1 cellular context compared by ENCODE assay signal in the genomic region with DNA sequence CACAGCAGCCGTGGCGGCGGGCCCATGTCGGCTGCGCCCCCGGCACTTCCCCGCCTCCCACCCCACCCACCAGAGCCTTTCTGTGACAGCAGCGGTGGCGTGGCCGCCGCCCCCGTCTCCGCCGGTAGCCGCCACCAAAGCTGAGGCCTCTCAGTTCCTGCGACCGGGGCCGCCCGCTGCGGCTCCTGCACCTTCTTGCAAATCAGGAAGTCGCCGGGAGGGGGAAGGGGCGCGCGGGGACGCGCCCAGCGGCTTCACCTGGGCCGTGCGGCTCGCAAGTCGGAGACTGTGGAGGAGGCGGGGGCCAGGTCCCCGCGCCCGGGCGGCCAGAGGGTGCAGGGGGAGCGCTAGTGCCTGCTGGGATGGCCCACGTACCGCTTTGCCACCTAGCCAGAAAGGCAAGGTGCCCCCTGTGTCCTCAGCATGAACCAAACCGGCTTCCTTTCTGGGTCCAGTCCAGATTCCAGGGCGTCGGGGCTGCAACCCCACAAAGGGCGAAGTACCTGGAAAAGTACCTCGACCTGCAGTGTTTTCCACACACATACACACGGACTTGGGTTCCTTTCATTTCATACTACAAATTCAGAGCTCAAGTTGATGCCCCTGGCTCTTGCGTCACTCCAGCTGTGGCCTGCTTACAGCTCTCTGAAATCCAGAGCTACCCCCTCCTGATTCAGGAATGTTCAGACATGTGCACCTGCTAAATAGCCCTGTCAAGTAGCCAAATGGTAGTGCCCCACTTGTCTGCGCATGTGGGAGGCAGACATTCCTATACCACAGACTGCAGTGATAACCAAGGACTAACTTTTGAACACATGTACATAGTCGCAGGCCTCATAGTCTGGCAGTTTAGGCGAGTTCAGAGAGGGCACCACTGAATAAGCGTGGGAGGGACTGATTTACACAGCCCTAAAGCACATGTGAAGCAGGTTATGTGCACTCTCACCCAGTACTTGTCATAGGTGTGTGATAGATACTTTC.
TF ChIP-seq lines count a peak whose summit lies in the region.

A gene with protein sequence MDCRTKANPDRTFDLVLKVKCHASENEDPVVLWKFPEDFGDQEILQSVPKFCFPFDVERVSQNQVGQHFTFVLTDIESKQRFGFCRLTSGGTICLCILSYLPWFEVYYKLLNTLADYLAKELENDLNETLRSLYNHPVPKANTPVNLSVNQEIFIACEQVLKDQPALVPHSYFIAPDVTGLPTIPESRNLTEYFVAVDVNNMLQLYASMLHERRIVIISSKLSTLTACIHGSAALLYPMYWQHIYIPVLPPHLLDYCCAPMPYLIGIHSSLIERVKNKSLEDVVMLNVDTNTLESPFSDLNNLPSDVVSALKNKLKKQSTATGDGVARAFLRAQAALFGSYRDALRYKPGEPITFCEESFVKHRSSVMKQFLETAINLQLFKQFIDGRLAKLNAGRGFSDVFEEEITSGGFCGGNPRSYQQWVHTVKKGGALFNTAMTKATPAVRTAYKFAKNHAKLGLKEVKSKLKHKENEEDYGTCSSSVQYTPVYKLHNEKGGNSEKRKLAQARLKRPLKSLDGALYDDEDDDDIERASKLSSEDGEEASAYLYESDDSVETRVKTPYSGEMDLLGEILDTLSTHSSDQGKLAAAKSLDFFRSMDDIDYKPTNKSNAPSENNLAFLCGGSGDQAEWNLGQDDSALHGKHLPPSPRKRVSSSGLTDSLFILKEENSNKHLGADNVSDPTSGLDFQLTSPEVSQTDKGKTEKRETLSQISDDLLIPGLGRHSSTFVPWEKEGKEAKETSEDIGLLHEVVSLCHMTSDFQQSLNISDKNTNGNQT (minus strand): TSS at position 199 of the 981 bp plus-strand sequence. CDS start 325 bp downstream, outside the sequence.

TF ChIP-seq in HepG2, 621 proteins besides CTCF, POLR2A, EP300 and RAD21 (continued from another document and continues in another):
- TF ChIP-seq, protein P1, sequence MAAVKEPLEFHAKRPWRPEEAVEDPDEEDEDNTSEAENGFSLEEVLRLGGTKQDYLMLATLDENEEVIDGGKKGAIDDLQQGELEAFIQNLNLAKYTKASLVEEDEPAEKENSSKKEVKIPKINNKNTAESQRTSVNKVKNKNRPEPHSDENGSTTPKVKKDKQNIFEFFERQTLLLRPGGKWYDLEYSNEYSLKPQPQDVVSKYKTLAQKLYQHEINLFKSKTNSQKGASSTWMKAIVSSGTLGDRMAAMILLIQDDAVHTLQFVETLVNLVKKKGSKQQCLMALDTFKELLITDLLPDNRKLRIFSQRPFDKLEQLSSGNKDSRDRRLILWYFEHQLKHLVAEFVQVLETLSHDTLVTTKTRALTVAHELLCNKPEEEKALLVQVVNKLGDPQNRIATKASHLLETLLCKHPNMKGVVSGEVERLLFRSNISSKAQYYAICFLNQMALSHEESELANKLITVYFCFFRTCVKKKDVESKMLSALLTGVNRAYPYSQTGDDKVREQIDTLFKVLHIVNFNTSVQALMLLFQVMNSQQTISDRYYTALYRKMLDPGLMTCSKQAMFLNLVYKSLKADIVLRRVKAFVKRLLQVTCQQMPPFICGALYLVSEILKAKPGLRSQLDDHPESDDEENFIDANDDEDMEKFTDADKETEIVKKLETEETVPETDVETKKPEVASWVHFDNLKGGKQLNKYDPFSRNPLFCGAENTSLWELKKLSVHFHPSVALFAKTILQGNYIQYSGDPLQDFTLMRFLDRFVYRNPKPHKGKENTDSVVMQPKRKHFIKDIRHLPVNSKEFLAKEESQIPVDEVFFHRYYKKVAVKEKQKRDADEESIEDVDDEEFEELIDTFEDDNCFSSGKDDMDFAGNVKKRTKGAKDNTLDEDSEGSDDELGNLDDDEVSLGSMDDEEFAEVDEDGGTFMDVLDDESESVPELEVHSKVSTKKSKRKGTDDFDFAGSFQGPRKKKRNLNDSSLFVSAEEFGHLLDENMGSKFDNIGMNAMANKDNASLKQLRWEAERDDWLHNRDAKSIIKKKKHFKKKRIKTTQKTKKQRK (IDR thresholded peaks at IDR 0.05; ENCODE audit: low read length) = no peak
- no peak for TF ChIP-seq KLF13 (CRISPR knock-in tag; IDR thresholded peaks at IDR 0.05)
- TF ChIP-seq ZNF709 (CRISPR knock-in tag; IDR thresholded peaks at IDR 0.05) = peak; percentile 74; the same call in 1 of the 2 replicates
- TF ChIP-seq, protein P2, sequence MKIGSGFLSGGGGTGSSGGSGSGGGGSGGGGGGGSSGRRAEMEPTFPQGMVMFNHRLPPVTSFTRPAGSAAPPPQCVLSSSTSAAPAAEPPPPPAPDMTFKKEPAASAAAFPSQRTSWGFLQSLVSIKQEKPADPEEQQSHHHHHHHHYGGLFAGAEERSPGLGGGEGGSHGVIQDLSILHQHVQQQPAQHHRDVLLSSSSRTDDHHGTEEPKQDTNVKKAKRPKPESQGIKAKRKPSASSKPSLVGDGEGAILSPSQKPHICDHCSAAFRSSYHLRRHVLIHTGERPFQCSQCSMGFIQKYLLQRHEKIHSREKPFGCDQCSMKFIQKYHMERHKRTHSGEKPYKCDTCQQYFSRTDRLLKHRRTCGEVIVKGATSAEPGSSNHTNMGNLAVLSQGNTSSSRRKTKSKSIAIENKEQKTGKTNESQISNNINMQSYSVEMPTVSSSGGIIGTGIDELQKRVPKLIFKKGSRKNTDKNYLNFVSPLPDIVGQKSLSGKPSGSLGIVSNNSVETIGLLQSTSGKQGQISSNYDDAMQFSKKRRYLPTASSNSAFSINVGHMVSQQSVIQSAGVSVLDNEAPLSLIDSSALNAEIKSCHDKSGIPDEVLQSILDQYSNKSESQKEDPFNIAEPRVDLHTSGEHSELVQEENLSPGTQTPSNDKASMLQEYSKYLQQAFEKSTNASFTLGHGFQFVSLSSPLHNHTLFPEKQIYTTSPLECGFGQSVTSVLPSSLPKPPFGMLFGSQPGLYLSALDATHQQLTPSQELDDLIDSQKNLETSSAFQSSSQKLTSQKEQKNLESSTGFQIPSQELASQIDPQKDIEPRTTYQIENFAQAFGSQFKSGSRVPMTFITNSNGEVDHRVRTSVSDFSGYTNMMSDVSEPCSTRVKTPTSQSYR (CRISPR knock-in tag; IDR thresholded peaks at IDR 0.05; ENCODE audit: borderline replicate concordance) = peak; percentile 72
- TF ChIP-seq ZNF777 (CRISPR knock-in tag; IDR thresholded peaks at IDR 0.05) = peak; percentile 86
- peak; percentile 32; the same call in 1 of the 2 replicates for TF ChIP-seq ZNF350 (CRISPR knock-in tag; IDR thresholded peaks at IDR 0.05; ENCODE audit: borderline replicate concordance, low read depth)
- peak; percentile 19; the same call in 1 of the 2 replicates for TF ChIP-seq THAP11 (CRISPR knock-in tag; IDR thresholded peaks at IDR 0.05)
- peak; percentile 47 for TF ChIP-seq ASH2L (IDR thresholded peaks at IDR 0.05; ENCODE audit: insufficient read length, low read depth, low read length)
- TF ChIP-seq NFKB2 (CRISPR knock-in tag; IDR thresholded peaks at IDR 0.05; ENCODE audit: borderline replicate concordance) = 0 out of 2 replicates have a peak, but pooled peaks have one; percentile 41
- TF ChIP-seq CEBPG (CRISPR knock-in tag; IDR thresholded peaks at IDR 0.05) = peak; percentile 77
- no peak for TF ChIP-seq SIN3B (IDR thresholded peaks at IDR 0.05; ENCODE audit: low read length)
- TF ChIP-seq EED (CRISPR knock-in tag; IDR thresholded peaks at IDR 0.05) = peak; percentile 74
- TF ChIP-seq BORCS8-MEF2B (CRISPR knock-in tag; IDR thresholded peaks at IDR 0.05) = 0 out of 2 replicates have a peak, but pooled peaks have one; percentile 50
- 0 out of 2 replicates have a peak, but pooled peaks have one; percentile 48 for TF ChIP-seq ZNF552 (CRISPR knock-in tag; IDR thresholded peaks at IDR 0.05; ENCODE audit: borderline replicate concordance)
- TF ChIP-seq, protein P3, sequence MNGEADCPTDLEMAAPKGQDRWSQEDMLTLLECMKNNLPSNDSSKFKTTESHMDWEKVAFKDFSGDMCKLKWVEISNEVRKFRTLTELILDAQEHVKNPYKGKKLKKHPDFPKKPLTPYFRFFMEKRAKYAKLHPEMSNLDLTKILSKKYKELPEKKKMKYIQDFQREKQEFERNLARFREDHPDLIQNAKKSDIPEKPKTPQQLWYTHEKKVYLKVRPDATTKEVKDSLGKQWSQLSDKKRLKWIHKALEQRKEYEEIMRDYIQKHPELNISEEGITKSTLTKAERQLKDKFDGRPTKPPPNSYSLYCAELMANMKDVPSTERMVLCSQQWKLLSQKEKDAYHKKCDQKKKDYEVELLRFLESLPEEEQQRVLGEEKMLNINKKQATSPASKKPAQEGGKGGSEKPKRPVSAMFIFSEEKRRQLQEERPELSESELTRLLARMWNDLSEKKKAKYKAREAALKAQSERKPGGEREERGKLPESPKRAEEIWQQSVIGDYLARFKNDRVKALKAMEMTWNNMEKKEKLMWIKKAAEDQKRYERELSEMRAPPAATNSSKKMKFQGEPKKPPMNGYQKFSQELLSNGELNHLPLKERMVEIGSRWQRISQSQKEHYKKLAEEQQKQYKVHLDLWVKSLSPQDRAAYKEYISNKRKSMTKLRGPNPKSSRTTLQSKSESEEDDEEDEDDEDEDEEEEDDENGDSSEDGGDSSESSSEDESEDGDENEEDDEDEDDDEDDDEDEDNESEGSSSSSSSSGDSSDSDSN (CRISPR knock-in tag; IDR thresholded peaks at IDR 0.05) = peak; percentile 84
- TF ChIP-seq ZNF605 (CRISPR knock-in tag; IDR thresholded peaks at IDR 0.05) = peak; percentile 45; the same call in 1 of the 2 replicates
- no peak; the same call in 1 of the 2 replicates for TF ChIP-seq MTA1 (CRISPR knock-in tag; IDR thresholded peaks at IDR 0.05; ENCODE audit: borderline replicate concordance)
- TF ChIP-seq ZNF235 (CRISPR knock-in tag; IDR thresholded peaks at IDR 0.05; ENCODE audit: borderline replicate concordance) = no peak
- TF ChIP-seq, protein P4, sequence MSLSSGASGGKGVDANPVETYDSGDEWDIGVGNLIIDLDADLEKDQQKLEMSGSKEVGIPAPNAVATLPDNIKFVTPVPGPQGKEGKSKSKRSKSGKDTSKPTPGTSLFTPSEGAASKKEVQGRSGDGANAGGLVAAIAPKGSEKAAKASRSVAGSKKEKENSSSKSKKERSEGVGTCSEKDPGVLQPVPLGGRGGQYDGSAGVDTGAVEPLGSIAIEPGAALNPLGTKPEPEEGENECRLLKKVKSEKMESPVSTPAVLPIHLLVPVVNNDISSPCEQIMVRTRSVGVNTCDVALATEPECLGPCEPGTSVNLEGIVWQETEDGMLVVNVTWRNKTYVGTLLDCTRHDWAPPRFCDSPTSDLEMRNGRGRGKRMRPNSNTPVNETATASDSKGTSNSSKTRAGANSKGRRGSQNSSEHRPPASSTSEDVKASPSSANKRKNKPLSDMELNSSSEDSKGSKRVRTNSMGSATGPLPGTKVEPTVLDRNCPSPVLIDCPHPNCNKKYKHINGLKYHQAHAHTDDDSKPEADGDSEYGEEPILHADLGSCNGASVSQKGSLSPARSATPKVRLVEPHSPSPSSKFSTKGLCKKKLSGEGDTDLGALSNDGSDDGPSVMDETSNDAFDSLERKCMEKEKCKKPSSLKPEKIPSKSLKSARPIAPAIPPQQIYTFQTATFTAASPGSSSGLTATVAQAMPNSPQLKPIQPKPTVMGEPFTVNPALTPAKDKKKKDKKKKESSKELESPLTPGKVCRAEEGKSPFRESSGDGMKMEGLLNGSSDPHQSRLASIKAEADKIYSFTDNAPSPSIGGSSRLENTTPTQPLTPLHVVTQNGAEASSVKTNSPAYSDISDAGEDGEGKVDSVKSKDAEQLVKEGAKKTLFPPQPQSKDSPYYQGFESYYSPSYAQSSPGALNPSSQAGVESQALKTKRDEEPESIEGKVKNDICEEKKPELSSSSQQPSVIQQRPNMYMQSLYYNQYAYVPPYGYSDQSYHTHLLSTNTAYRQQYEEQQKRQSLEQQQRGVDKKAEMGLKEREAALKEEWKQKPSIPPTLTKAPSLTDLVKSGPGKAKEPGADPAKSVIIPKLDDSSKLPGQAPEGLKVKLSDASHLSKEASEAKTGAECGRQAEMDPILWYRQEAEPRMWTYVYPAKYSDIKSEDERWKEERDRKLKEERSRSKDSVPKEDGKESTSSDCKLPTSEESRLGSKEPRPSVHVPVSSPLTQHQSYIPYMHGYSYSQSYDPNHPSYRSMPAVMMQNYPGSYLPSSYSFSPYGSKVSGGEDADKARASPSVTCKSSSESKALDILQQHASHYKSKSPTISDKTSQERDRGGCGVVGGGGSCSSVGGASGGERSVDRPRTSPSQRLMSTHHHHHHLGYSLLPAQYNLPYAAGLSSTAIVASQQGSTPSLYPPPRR (CRISPR knock-in tag; IDR thresholded peaks at IDR 0.05; ENCODE audit: borderline replicate concordance) = peak; percentile 41; the same call in 1 of the 2 replicates
- TF ChIP-seq SALL1 (CRISPR knock-in tag; IDR thresholded peaks at IDR 0.05) = peak; percentile 27
- TF ChIP-seq, protein P5, sequence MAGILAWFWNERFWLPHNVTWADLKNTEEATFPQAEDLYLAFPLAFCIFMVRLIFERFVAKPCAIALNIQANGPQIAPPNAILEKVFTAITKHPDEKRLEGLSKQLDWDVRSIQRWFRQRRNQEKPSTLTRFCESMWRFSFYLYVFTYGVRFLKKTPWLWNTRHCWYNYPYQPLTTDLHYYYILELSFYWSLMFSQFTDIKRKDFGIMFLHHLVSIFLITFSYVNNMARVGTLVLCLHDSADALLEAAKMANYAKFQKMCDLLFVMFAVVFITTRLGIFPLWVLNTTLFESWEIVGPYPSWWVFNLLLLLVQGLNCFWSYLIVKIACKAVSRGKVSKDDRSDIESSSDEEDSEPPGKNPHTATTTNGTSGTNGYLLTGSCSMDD (CRISPR knock-in tag; IDR thresholded peaks at IDR 0.05) = no peak
- no peak for TF ChIP-seq ZNF629 (CRISPR knock-in tag; conservative IDR thresholded peaks at IDR 0.05)
- peak; percentile 40 for TF ChIP-seq POLR2AphosphoS5 (IDR thresholded peaks at IDR 0.05; ENCODE audit: low read depth, low read length)
- peak; percentile 46 for TF ChIP-seq ZFY (CRISPR knock-in tag; IDR thresholded peaks at IDR 0.05)
- TF ChIP-seq, protein P6, sequence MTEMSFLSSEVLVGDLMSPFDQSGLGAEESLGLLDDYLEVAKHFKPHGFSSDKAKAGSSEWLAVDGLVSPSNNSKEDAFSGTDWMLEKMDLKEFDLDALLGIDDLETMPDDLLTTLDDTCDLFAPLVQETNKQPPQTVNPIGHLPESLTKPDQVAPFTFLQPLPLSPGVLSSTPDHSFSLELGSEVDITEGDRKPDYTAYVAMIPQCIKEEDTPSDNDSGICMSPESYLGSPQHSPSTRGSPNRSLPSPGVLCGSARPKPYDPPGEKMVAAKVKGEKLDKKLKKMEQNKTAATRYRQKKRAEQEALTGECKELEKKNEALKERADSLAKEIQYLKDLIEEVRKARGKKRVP (CRISPR knock-in tag; IDR thresholded peaks at IDR 0.05) = peak in 1 of 2 experiments; percentile 34; a peak in 1 of 4 replicates
- TF ChIP-seq HIVEP1 (CRISPR knock-in tag; IDR thresholded peaks at IDR 0.05) = 0 out of 2 replicates have a peak, but pooled peaks have one; percentile 27
- 0 out of 2 replicates have a peak, but pooled peaks have one; percentile 20 for TF ChIP-seq ZFP36L2 (CRISPR knock-in tag; IDR thresholded peaks at IDR 0.05)
- TF ChIP-seq ARNTL (CRISPR knock-in tag; IDR thresholded peaks at IDR 0.05) = peak; percentile 27; the same call in 1 of the 2 replicates
- no peak for TF ChIP-seq ZNF180 (CRISPR knock-in tag; IDR thresholded peaks at IDR 0.05; ENCODE audit: borderline replicate concordance, low read depth)
- TF ChIP-seq, protein P7, sequence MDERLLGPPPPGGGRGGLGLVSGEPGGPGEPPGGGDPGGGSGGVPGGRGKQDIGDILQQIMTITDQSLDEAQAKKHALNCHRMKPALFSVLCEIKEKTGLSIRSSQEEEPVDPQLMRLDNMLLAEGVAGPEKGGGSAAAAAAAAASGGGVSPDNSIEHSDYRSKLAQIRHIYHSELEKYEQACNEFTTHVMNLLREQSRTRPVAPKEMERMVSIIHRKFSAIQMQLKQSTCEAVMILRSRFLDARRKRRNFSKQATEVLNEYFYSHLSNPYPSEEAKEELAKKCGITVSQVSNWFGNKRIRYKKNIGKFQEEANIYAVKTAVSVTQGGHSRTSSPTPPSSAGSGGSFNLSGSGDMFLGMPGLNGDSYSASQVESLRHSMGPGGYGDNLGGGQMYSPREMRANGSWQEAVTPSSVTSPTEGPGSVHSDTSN (CRISPR knock-in tag; IDR thresholded peaks at IDR 0.05) = no peak
- peak; percentile 49 for TF ChIP-seq HNRNPLL (IDR thresholded peaks at IDR 0.05; ENCODE audit: low read depth, low read length, poor library complexity, severe bottlenecking)
- no peak for TF ChIP-seq SMAD9 (CRISPR knock-in tag; IDR thresholded peaks at IDR 0.05)
- TF ChIP-seq PHF21A (CRISPR knock-in tag; IDR thresholded peaks at IDR 0.05) = no peak
- no peak for TF ChIP-seq AGO1 (IDR thresholded peaks at IDR 0.05; ENCODE audit: low read depth, low read length, poor library complexity, severe bottlenecking)
